Comparison of ENCODE assay signal across 22 cellular contexts in the genomic region with DNA sequence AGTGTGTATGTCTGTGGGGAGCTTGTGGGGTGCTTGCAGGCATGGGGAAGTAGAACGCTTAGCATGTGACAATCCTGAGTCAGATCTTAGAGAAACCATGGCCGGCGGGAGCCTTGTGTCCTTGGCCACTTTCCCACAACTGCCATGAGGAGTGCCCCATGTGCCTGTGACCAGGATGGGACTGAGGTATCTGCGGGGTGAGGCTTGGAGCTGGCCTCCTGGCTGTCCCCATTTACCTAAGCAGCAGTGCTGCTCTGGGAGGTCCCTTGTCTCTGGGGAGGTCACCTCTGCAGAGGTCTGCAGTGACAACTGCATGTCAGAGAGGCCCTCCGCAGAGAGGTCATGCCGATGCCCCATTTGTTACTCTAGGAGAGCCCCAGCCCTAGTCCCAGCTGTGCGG. TPM values are rescaled to one million over a fixed set of nuclear protein-coding genes. Genes with fewer than 3 reads are reported as not detected.
"Had no signal": no experiment of that assay in that cellular context is flagged by ENCODE, and none has a peak within 500 bp of the region (broad histone marks: within the 10 kb centered on the region; RNA-seq: fewer than 3 reads in every experiment).

No MANE protein-coding gene starts in this region.

- H3K4me1 ChIP-seq: ascending aorta had no signal

- H3K4me3 Mint-ChIP-seq: activated B cell treated with CpG ODN at 0.5 μM for 24 hours; activated CD4-positive, alpha-beta T cell treated with anti-CD3 and anti-CD28 coated beads, Interleukin-2, amount 10 ng/mL, durations not matched to agents 24 days and 14 days; activated naive CD8-positive, alpha-beta T cell treated with anti-CD3 and anti-CD28 coated beads, Interleukin-2, amount 50 U/mL, for 24 hours; activated T-cell treated with anti-CD3 and anti-CD28 coated beads, Interleukin-2, amount 50 U/mL, for 4 hours; central memory CD8-positive, alpha-beta T cell; T-helper 1 cell treated with Interleukin-12 subunit alpha and Interleukin-12 subunit beta and Interleukin-4 antibody, amounts not matched to agents 30 μg/mL and 1 μg/mL, for 36 hours had no signal

- H3K9me3 Mint-ChIP-seq: activated CD4-positive, alpha-beta T cell treated with anti-CD3 and anti-CD28 coated beads, Interleukin-2, amount 10 ng/mL, durations not matched to agents 24 days and 14 days; activated naive CD4-positive, alpha-beta T cell treated with anti-CD3 and anti-CD28 coated beads, Interleukin-2, amount 50 U/mL, for 72 hours; central memory CD8-positive, alpha-beta T cell; T-helper 1 cell treated with Interleukin-12 subunit alpha and Interleukin-12 subunit beta and Interleukin-4 antibody, amounts not matched to agents 30 μg/mL and 1 μg/mL, for 36 hours had no signal

- H3K4me2 ChIP-seq: PC-9 had no signal

- FAIRE-seq: K562 had no signal

- H3K4me3 ChIP-seq: ascending aorta, body of pancreas, K562, PC-9 had no signal

- H3K27ac ChIP-seq: ascending aorta, body of pancreas, PC-9 had no signal

- ATAC-seq: activated naive CD4-positive, alpha-beta T cell treated with anti-CD3 and anti-CD28 coated beads, Interleukin-2, amount 50 U/mL, for 72 hours; activated naive CD8-positive, alpha-beta T cell treated with anti-CD3 and anti-CD28 coated beads, Interleukin-2, amount 50 U/mL, for 24 hours; activated T-cell treated with anti-CD3 and anti-CD28 coated beads, Interleukin-2, amount 50 U/mL, for 4 hours; body of pancreas; K562 had no signal

- H3K27me3 ChIP-seq: ascending aorta, body of pancreas had no signal

- H3K36me3 Mint-ChIP-seq: activated naive CD4-positive, alpha-beta T cell treated with anti-CD3 and anti-CD28 coated beads, Interleukin-2, amount 50 U/mL, for 72 hours had no signal

- H3K27me3 Mint-ChIP-seq: activated B cell treated with CpG ODN at 0.5 μM for 24 hours had no signal

- H3K36me3 ChIP-seq: ascending aorta had no signal

- DNase-seq: activated B cell treated with CpG ODN at 0.5 μM for 24 hours; activated CD4-positive, alpha-beta T cell treated with anti-CD3 and anti-CD28 coated beads for 1 hour; activated CD4-positive, alpha-beta T cell treated with anti-CD3 and anti-CD28 coated beads, Interleukin-2, amount 10 ng/mL, durations not matched to agents 24 days and 14 days; activated CD4-positive, alpha-beta T cell treated with anti-CD3 and anti-CD28 coated beads, Interleukin-2, amount 50 U/mL, for 48 hours; activated effector memory CD4-positive, alpha-beta T cell treated with anti-CD3 and anti-CD28 coated beads, Interleukin-2, amount 50 U/mL, for 16 hours; activated naive CD4-positive, alpha-beta T cell treated with Interleukin-2 at 50 U/mL for 16 hours; activated naive CD8-positive, alpha-beta T cell treated with anti-CD3 and anti-CD28 coated beads, Interleukin-2, amount 50 U/mL, for 24 hours; activated T-cell treated with anti-CD3 and anti-CD28 coated beads, Interleukin-2, amount 50 U/mL, for 4 hours; amniotic stem cell; body of pancreas; Kasumi-1; NCI-H1092; NCI-H1930; NCI-H2107; NCI-H510A treated with DMSO at 0.1 percent for 48 hours; PC-9; SHP77 treated with DMSO at 0.1 percent for 48 hours had no signal

- H2AFZ ChIP-seq: PC-9 had no signal

- H3K27ac Mint-ChIP-seq: activated B cell treated with CpG ODN at 0.5 μM for 24 hours; activated CD4-positive, alpha-beta T cell treated with anti-CD3 and anti-CD28 coated beads, Interleukin-2, amount 10 ng/mL, durations not matched to agents 24 days and 14 days; activated naive CD4-positive, alpha-beta T cell treated with anti-CD3 and anti-CD28 coated beads, Interleukin-2, amount 50 U/mL, for 72 hours; activated naive CD8-positive, alpha-beta T cell treated with anti-CD3 and anti-CD28 coated beads, Interleukin-2, amount 50 U/mL, for 24 hours; T-helper 1 cell treated with Interleukin-12 subunit alpha and Interleukin-12 subunit beta and Interleukin-4 antibody, amounts not matched to agents 30 μg/mL and 1 μg/mL, for 36 hours had no signal

- H3K9me3 ChIP-seq: ascending aorta, body of pancreas had no signal

RNA-seq across cellular contexts. Expression of a gene that starts 23.5 kb away (rescaled TPM):
- total RNA-seq: activated B cell treated with CpG ODN at 0.5 μM for 24 hours; activated CD4-positive, alpha-beta T cell treated with anti-CD3 and anti-CD28 coated beads, Interleukin-2, amount 10 ng/mL, durations not matched to agents 24 days and 14 days; activated naive CD4-positive, alpha-beta T cell treated with anti-CD3 and anti-CD28 coated beads, Interleukin-2, amount 50 U/mL, for 72 hours; activated T-cell treated with anti-CD3 and anti-CD28 coated beads, Interleukin-2, amount 50 U/mL, for 4 hours; ascending aorta; body of pancreas; K562; PC-9 had no signal
